8 cellular contexts compared by ENCODE assay signal in the genomic region with DNA sequence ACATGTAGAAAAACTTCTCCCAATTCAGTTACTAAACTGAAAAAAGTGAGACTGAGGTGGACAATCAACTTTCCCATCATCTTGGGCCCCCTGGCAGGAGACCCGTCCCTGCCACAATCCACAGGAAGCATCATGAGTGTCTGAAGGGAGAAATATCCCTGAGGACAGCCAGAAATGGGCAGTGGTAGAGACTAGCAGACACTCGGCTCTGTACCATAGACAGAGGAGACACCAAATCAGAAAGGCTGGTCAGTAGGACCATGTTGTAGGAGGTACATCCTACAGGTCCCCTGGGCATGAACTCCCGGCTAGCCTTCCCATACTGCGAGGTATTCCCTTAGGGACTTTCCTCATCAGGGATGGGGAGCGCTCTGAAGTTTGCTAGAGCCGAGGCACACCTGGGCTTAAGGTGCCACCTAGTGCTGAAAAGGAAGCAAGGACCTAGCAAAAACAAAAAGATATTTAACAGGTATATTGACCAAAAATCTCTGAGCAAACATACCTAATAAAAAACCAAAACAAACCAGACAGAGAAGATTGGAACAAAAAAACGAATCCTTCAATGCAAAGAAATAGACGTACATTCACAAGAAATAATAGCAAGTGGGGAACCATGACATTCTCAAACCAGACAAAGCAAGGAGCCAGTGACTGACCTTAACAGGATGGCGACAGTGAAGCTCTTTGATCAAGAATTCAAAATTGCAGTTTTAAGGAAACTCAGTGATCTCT. TPM values are rescaled to one million over a fixed set of nuclear protein-coding genes. Genes with fewer than 3 reads are reported as not detected.
DNase-seq lines count a peak whose midpoint lies in the region; ATAC-seq and TF ChIP-seq lines count a peak whose summit lies in the region.

No MANE protein-coding gene starts in this region.

- no peak for ATAC-seq in HG02938 (IDR thresholded peaks at IDR 0.05; ENCODE audit: unreplicated experiment)
- ATAC-seq in HG02973 (IDR thresholded peaks at IDR 0.05; ENCODE audit: unreplicated experiment): no peak

- H3K4me3 ChIP-seq in AG09309 (ENCODE audit: control insufficient read depth, low read depth, low read length): no peak overlapping the region

- H3K9me3 Mint-ChIP-seq in HFFc6: peaks cover 8% of the 10 kb centered on the region; the same call in 1 of the 2 replicates

- H3K27ac Mint-ChIP-seq in HFFc6: no peak overlapping the region

- POLR2A ChIA-PET in GM10248 (lab: Yijun Ruan, JAX): no interaction called here

- peak; percentile 36 for TF ChIP-seq CTCF in AG09309 (IDR thresholded peaks at IDR 0.05; ENCODE audit: control insufficient read depth, insufficient read depth, low read depth, low read length, missing control alignments)
- peak; percentile 64 for TF ChIP-seq CTCF in HFFc6 (IDR thresholded peaks at IDR 0.05)
- no peak for TF ChIP-seq CTCF in GM10248 (IDR thresholded peaks at IDR 0.05; ENCODE audit: control extremely low read depth, extremely low read depth, low read depth, missing control alignments)

- DNase-seq in AG09309 (ENCODE audit: low read depth) (no peak), HFFc6 (peak; percentile 1), RPMI8226 (peak; percentile 21), iPS DF 19.7 (ENCODE audit: low read depth, low spot score) (peak; percentile 48), hypothalamus (lab: John Stamatoyannopoulos, UW) (no peak), GM10248 (ENCODE audit: extremely low spot score) (no peak)

- peaks cover 15% of the 10 kb centered on the region; the same call in 1 of the 2 replicates for H3K36me3 Mint-ChIP-seq in HFFc6 (ENCODE audit: low read depth)

- CTCF ChIA-PET in GM10248 (lab: Yijun Ruan, JAX): no interaction called here

- peaks cover 11% of the 10 kb centered on the region for H3K4me1 Mint-ChIP-seq in HFFc6 (ENCODE audit: low read depth)

- H3K27me3 Mint-ChIP-seq in HFFc6 (ENCODE audit: insufficient read depth): no peaks in the 10 kb centered on the region

- H3K4me3 Mint-ChIP-seq in HFFc6: no peak overlapping the region

RNA-seq across cellular contexts. Expression of gene HAUS3, which starts 55.6 kb away (rescaled TPM):
- total RNA-seq in HFFc6 (2021; fragmentation: NEBNext Ultra II Directional; extraction: Animal tissue kit (Norgen Biotek cat#: 25700)): 10 to 100 TPM in 2 of 6 experiments, 1 to 10 TPM in 4; 6.9 to 10.8 (median 8.6) TPM

RNA-seq across cellular contexts. Expression of gene POLN, which starts 55.6 kb away (rescaled TPM):
- 1 to 10 TPM; 1.5 to 3.4 (median 2.2) TPM for total RNA-seq in HFFc6 (2021; fragmentation: NEBNext Ultra II Directional; extraction: Animal tissue kit (Norgen Biotek cat#: 25700))

Comparison
In these comparisons a context has a peak if more than half of its experiments do, and no peak if none do; other contexts are left out.
1. DNase-seq: peak in HFFc6 (single experiment), RPMI8226 (single experiment) and iPS DF 19.7 (single experiment); none in AG09309 (single experiment), hypothalamus (0 of 51) and GM10248 (single experiment).